Comparison of ENCODE assay signal across 24 cellular contexts in the genomic region with DNA sequence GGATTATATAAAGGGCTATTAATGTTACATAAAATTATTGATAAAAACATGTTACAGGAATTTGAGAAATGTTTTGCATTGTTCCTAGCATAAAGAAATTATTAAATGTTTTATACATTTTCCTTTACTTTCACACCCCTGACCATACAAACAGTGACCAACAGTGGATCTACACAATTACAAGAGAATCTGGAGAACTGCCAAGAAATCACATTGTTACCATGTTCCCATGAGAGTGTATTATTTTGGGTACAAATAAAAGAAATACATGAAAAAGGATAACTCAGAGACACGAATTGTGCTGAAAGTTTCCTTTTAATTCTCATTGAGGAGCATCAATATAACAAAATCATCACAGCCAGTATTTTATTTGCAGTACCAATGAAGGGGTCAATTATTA.
"Had no signal": no experiment of that assay in that cellular context is flagged by ENCODE, and none has a peak within 500 bp of the region (broad histone marks: within the 10 kb centered on the region; RNA-seq: fewer than 3 reads in every experiment).

No MANE protein-coding gene starts in this region.

- H3K27ac ChIP-seq: cardiac muscle cell, hepatocyte, left ventricle myocardium inferior, neutrophil, ovary, psoas muscle, right atrium auricular region, spleen, upper lobe of left lung had no signal

- H3K27me3 Mint-ChIP-seq: activated B cell treated with CpG ODN at 0.5 μM for 24 hours; activated CD4-positive, alpha-beta T cell treated with anti-CD3 and anti-CD28 coated beads for 36 hours; activated naive CD8-positive, alpha-beta T cell treated with anti-CD3 and anti-CD28 coated beads, Interleukin-2, amount 10 ng/mL, durations not matched to agents 7 days and 5 days; T-helper 17 cell had no signal

- H3K4me3 ChIP-seq: cardiac muscle cell, hepatocyte, left ventricle myocardium inferior, ovary, psoas muscle, right atrium auricular region, spleen, upper lobe of left lung had no signal

- H3K4me3 Mint-ChIP-seq: activated B cell treated with CpG ODN at 0.5 μM for 24 hours; activated CD4-positive, alpha-beta T cell treated with anti-CD3 and anti-CD28 coated beads for 36 hours; activated naive CD8-positive, alpha-beta T cell treated with anti-CD3 and anti-CD28 coated beads, Interleukin-2, amount 10 ng/mL, durations not matched to agents 7 days and 5 days; nephron; T-helper 17 cell had no signal

- H3K79me2 ChIP-seq: hepatocyte had no signal

- H3K4me2 ChIP-seq: hepatocyte had no signal

- H3K36me3 ChIP-seq: cardiac muscle cell, neutrophil, ovary, right atrium auricular region had no signal

- H3K27me3 ChIP-seq: cardiac muscle cell, hepatocyte, neutrophil, ovary, right atrium auricular region, spleen, upper lobe of left lung had no signal

- H3K9me3 Mint-ChIP-seq: activated B cell treated with CpG ODN at 0.5 μM for 24 hours; activated naive CD8-positive, alpha-beta T cell treated with anti-CD3 and anti-CD28 coated beads, Interleukin-2, amount 10 ng/mL, durations not matched to agents 7 days and 5 days; nephron had no signal

- H3K4me1 Mint-ChIP-seq: activated B cell treated with CpG ODN at 0.5 μM for 24 hours, nephron, T-helper 17 cell had no signal

- H3K9me3 ChIP-seq: left ventricle myocardium inferior, neutrophil, ovary, psoas muscle, right atrium auricular region, spleen, upper lobe of left lung had no signal

- H3K36me3 Mint-ChIP-seq: activated naive CD8-positive, alpha-beta T cell treated with anti-CD3 and anti-CD28 coated beads, Interleukin-2, amount 10 ng/mL, durations not matched to agents 7 days and 5 days had no signal

- H2AFZ ChIP-seq: hepatocyte had no signal

- DNase-seq: activated B cell treated with CpG ODN at 0.5 μM for 24 hours; activated CD4-positive, alpha-beta T cell treated with anti-CD3 and anti-CD28 coated beads for 36 hours; activated CD4-positive, alpha-beta T cell treated with anti-CD3 and anti-CD28 coated beads, Interleukin-2, amount 50 U/mL, for 48 hours; activated naive CD4-positive, alpha-beta T cell treated with Interleukin-2 at 50 U/mL for 16 hours; activated naive CD8-positive, alpha-beta T cell treated with anti-CD3 and anti-CD28 coated beads, Interleukin-2, amount 10 ng/mL, durations not matched to agents 7 days and 5 days; activated T-cell treated with anti-CD3 and anti-CD28 coated beads, Interleukin-2, amount 50 U/mL, for 48 hours; amniotic stem cell; effector CD8-positive, alpha-beta T cell; foreskin melanocyte; glutamatergic neuron; left ventricle myocardium inferior; mammary epithelial cell; ovary; psoas muscle; spleen; stimulated activated CD4-positive, alpha-beta T cell treated with anti-CD3 and anti-CD28 coated beads, Interleukin-4, amount 100 ng/mL, for 24 hours; stimulated activated naive CD4-positive, alpha-beta T cell treated with Interleukin-2 at 50 U/mL for 16 hours; T-helper 17 cell; upper lobe of left lung had no signal

- H3K27ac Mint-ChIP-seq: activated B cell treated with CpG ODN at 0.5 μM for 24 hours; activated CD4-positive, alpha-beta T cell treated with anti-CD3 and anti-CD28 coated beads for 36 hours; activated naive CD8-positive, alpha-beta T cell treated with anti-CD3 and anti-CD28 coated beads, Interleukin-2, amount 10 ng/mL, durations not matched to agents 7 days and 5 days; nephron; T-helper 17 cell had no signal

- ATAC-seq: activated CD4-positive, alpha-beta T cell treated with anti-CD3 and anti-CD28 coated beads for 36 hours; psoas muscle; T-helper 17 cell had no signal

- H3K4me1 ChIP-seq: psoas muscle, right atrium auricular region, spleen had no signal
